In genomic region chr17:17072546-17072945, GRCh38 we compare ENCODE assay signal across 1 cellular context.
TF ChIP-seq lines count a peak whose summit lies in the region.

No MANE protein-coding gene starts in this region.

TF ChIP-seq in WTC11, 78 proteins besides CTCF, POLR2A, EP300 and RAD21 (continued from another document):
- TF ChIP-seq GABPB1 (CRISPR knock-in tag; IDR thresholded peaks at IDR 0.05), result no peak
- no peak for TF ChIP-seq NR3C1 (CRISPR knock-in tag; conservative IDR thresholded peaks at IDR 0.05; ENCODE audit: low read depth)
- no peak for TF ChIP-seq FOXJ3 (CRISPR knock-in tag; IDR thresholded peaks at IDR 0.05; ENCODE audit: borderline replicate concordance)
- no peak for TF ChIP-seq ZNF263 (CRISPR knock-in tag; IDR thresholded peaks at IDR 0.05; ENCODE audit: low read depth)
- no peak for TF ChIP-seq TCF7 (CRISPR knock-in tag; IDR thresholded peaks at IDR 0.05; ENCODE audit: low read depth)
- no peak for TF ChIP-seq GRHL2 (CRISPR knock-in tag; IDR thresholded peaks at IDR 0.05; ENCODE audit: insufficient replicate concordance, severe bottlenecking)
- TF ChIP-seq E2F1 (CRISPR knock-in tag; IDR thresholded peaks at IDR 0.05), result no peak
